29 cellular contexts compared by ENCODE assay signal in genomic region chr1:26361605-26362122, GRCh38. TPM values are rescaled to one million over a fixed set of nuclear protein-coding genes. Genes with fewer than 3 reads are reported as not detected.
DNase-seq lines count a peak whose midpoint lies in the region; ATAC-seq, FAIRE-seq and TF ChIP-seq lines count a peak whose summit lies in the region.
"Had no signal": no experiment of that assay in that cellular context is flagged by ENCODE, and none has a peak within 500 bp of the region (broad histone marks: within the 10 kb centered on the region; RNA-seq: fewer than 3 reads in every experiment).

No MANE protein-coding gene starts in this region.

- no peak overlapping the region for H4K91ac ChIP-seq in IMR-90 (ENCODE audit: insufficient read depth, low read depth, low read length)

- TF ChIP-seq RAD21 in IMR-90 (IDR thresholded peaks at IDR 0.05; ENCODE audit: low read length) (no peak), K562 (CRISPR knock-in tag; conservative IDR thresholded peaks at IDR 0.05 in 1 of 2, IDR thresholded peaks at IDR 0.05 in 1 of 2) (no peak)

- H3K27me3 ChIP-seq in CD8-positive, alpha-beta memory T cell (ENCODE audit: insufficient read depth, low read length, poor library complexity, severe bottlenecking) = peaks cover 14% of the 10 kb centered on the region
- peaks cover 72% of the 10 kb centered on the region for H3K27me3 ChIP-seq in IMR-90 (ENCODE audit: control insufficient read depth, insufficient read depth, low read length)
- H3K27me3 ChIP-seq in K562 (ENCODE audit: control insufficient read depth in 2 of 2, insufficient read depth in 2 of 2, low read length in 2 of 2) = no peaks in the 10 kb centered on the region; a peak in 1 of 5 replicates
- peaks cover 26 to 78% (median 60%) of the 10 kb centered on the region in 3 donors for H3K27me3 ChIP-seq in sigmoid colon

- TF ChIP-seq CTCF in IMR-90 (conservative IDR thresholded peaks at IDR 0.05; ENCODE audit: low read depth, low read length) = no peak
- TF ChIP-seq CTCF in K562 (IDR thresholded peaks at IDR 0.05 in 2 of 3, conservative IDR thresholded peaks at IDR 0.05 in 1 of 3; ENCODE audit: insufficient read depth in 2 of 3, low read depth in 1 of 3, low read length in 3 of 3) = no peak
- no peak for TF ChIP-seq CTCF in sigmoid colon (IDR thresholded peaks at IDR 0.05)
- no peak for TF ChIP-seq CTCF in endothelial cell (IDR thresholded peaks at IDR 0.05; ENCODE audit: unreplicated experiment)

- H3K18ac ChIP-seq in IMR-90 (ENCODE audit: low read depth, low read length) = no peak overlapping the region

- no peak overlapping the region for H4K8ac ChIP-seq in IMR-90 (ENCODE audit: low read depth in 2 of 2, low read length in 2 of 2)

- H3K4me2 ChIP-seq in IMR-90 (ENCODE audit: low read depth, low read length) = no peak overlapping the region
- H3K4me2 ChIP-seq in K562 (ENCODE audit: insufficient read depth, low read length) = no peak overlapping the region

- TF ChIP-seq POLR2A in IMR-90 (IDR thresholded peaks at IDR 0.05; ENCODE audit: low read depth, low read length) (no peak), K562 (conservative IDR thresholded peaks at IDR 0.05) (no peak), sigmoid colon (IDR thresholded peaks at IDR 0.05) (no peak)

- H3K14ac ChIP-seq in IMR-90 (replicated peaks; ENCODE audit: low read depth, low read length) = no peak overlapping the region

- H2BK15ac ChIP-seq in IMR-90 (ENCODE audit: low read depth, low read length) = no peak overlapping the region

- no peaks in the 10 kb centered on the region for H3K9me3 ChIP-seq in CD8-positive, alpha-beta memory T cell (ENCODE audit: low read length)
- H3K9me3 ChIP-seq in IMR-90 (ENCODE audit: control insufficient read depth, insufficient read depth, low read length) (no peaks in the 10 kb centered on the region), K562 (replicated peaks; ENCODE audit: control insufficient read depth, insufficient read depth, low read depth, low read length) (no peaks in the 10 kb centered on the region), sigmoid colon (no peaks in the 10 kb centered on the region)
- H3K9me3 ChIP-seq: esophagus squamous epithelium, gastrocnemius medialis, psoas muscle had no signal

- H2AK5ac ChIP-seq in IMR-90 (ENCODE audit: low read depth, low read length) = no peak overlapping the region

- H3K4me3 ChIP-seq in CD8-positive, alpha-beta memory T cell (ENCODE audit: low read length) = no peak overlapping the region
- no peak overlapping the region for H3K4me3 ChIP-seq in IMR-90 (ENCODE audit: insufficient read depth, low read depth, low read length)
- H3K4me3 ChIP-seq in K562 = no peak overlapping the region
- no peak overlapping the region for H3K4me3 ChIP-seq in sigmoid colon
- H3K4me3 ChIP-seq: esophagus squamous epithelium, gastrocnemius medialis, psoas muscle had no signal

- FAIRE-seq in K562 (lab: Jason Lieb, UNC) = no peak
- FAIRE-seq: TTC549 had no signal

- H3K4me1 Mint-ChIP-seq in CD8-positive, alpha-beta memory T cell = peaks cover 57 to 76% (median 62%) of the 10 kb centered on the region in 3 donors
- H3K4me1 Mint-ChIP-seq in endothelial cell (ENCODE audit: unreplicated experiment) = peaks cover 2% of the 10 kb centered on the region

- H4K5ac ChIP-seq in IMR-90 (ENCODE audit: low read depth, low read length) = no peak overlapping the region

- no peak overlapping the region for H3K4ac ChIP-seq in IMR-90 (ENCODE audit: low read depth, low read length)

- dilution Hi-C loops in IMR-90 (cut with HindIII; ENCODE audit: low sequenced_read_pairs, unreplicated experiment) = no loop called here

- H4K20me1 ChIP-seq in IMR-90 (ENCODE audit: insufficient read depth, low read length) (no peaks in the 10 kb centered on the region), K562 (replicated peaks; ENCODE audit: control insufficient read depth, insufficient read depth, low read length) (no peaks in the 10 kb centered on the region)

- WGBS in IMR-90 (ENCODE audit: extremely low coverage in 2 of 2, insufficient read length in 1 of 2), 2 experiments = 94% methylated on average over 7 of the region's 12 CpGs; no CpG with 5 or more reads in 1 of the 2 experiments
- WGBS in K562 (ENCODE audit: insufficient coverage, low coverage, missing lambda C conversion rate) = 65% methylated on average over 12 of the region's 12 CpGs
- WGBS in sigmoid colon, 2 donors = 82 to 92% methylated on average over 12 of the region's 12 CpGs

- no peak overlapping the region for H3K56ac ChIP-seq in IMR-90 (ENCODE audit: extremely low read depth, insufficient read depth, low read length)

- no peak overlapping the region for H3K27ac ChIP-seq in CD8-positive, alpha-beta memory T cell (ENCODE audit: low read depth, low read length)
- H3K27ac ChIP-seq in IMR-90 (ENCODE audit: insufficient read depth, low read length) = no peak overlapping the region
- no peak overlapping the region for H3K27ac ChIP-seq in K562 (ENCODE audit: extremely low read depth, low read depth, low read length)
- H3K27ac ChIP-seq in sigmoid colon = no peak overlapping the region
- H3K27ac ChIP-seq: esophagus squamous epithelium, gastrocnemius medialis, psoas muscle had no signal

- ATAC-seq in IMR-90 (ENCODE audit: low read depth) (no peak), K562 (no peak)
- ATAC-seq: activated T-cell treated with anti-CD3 and anti-CD28 coated beads, Interleukin-2, amount 50 U/mL, for 72 hours; gastrocnemius medialis; left ventricle myocardium superior; psoas muscle had no signal

- in situ Hi-C loops in IMR-90 (cut with MboI; ENCODE audit: low sequenced_read_pairs) (no loop called here), K562 (cut with MboI) (no loop called here)

- H3K36me3 ChIP-seq in CD8-positive, alpha-beta memory T cell (ENCODE audit: insufficient read depth, low read length) = no peaks in the 10 kb centered on the region
- H3K36me3 ChIP-seq in IMR-90 (ENCODE audit: control insufficient read depth, insufficient read depth, low read length) (no peaks in the 10 kb centered on the region), K562 (ENCODE audit: control insufficient read depth, insufficient read depth, low read length) (no peaks in the 10 kb centered on the region), sigmoid colon (no peaks in the 10 kb centered on the region)
- H3K36me3 ChIP-seq: esophagus squamous epithelium, gastrocnemius medialis had no signal

- H2AFZ ChIP-seq in IMR-90 (replicated peaks; ENCODE audit: low read length, poor library complexity) (peak overlapping the region; percentile 13), K562 (ENCODE audit: low read depth, low read length) (no peak overlapping the region)

- no peak overlapping the region for H2BK5ac ChIP-seq in IMR-90 (ENCODE audit: low read depth, low read length, poor library complexity, severe bottlenecking)

- no peak overlapping the region for H2BK120ac ChIP-seq in IMR-90 (ENCODE audit: low read depth, low read length)

- H2BK20ac ChIP-seq in IMR-90 (ENCODE audit: low read depth, low read length) = no peak overlapping the region

- H3K79me1 ChIP-seq in IMR-90 (ENCODE audit: low read depth in 1 of 2, low read length in 2 of 2) = no peaks in the 10 kb centered on the region

- H3K23ac ChIP-seq in IMR-90 (ENCODE audit: low read depth, low read length) = no peak overlapping the region

- H3K27ac Mint-ChIP-seq in CD8-positive, alpha-beta memory T cell = peak overlapping the region in 4 of 8 donors; percentile 24 to 76 (median 62)
- no peak overlapping the region for H3K27ac Mint-ChIP-seq in endothelial cell (ENCODE audit: unreplicated experiment)

- no peak for TF ChIP-seq EP300 in K562 (IDR thresholded peaks at IDR 0.05; ENCODE audit: low read length)
- TF ChIP-seq EP300 in sigmoid colon (IDR thresholded peaks at IDR 0.05) = no peak

- peaks cover 0 to 3% (median 2%) of the 10 kb centered on the region in 3 donors for H3K36me3 Mint-ChIP-seq in CD8-positive, alpha-beta memory T cell
- no peaks in the 10 kb centered on the region for H3K36me3 Mint-ChIP-seq in endothelial cell (ENCODE audit: low read depth, unreplicated experiment)
- H3K36me3 Mint-ChIP-seq: activated naive CD8-positive, alpha-beta T cell treated with anti-CD3 and anti-CD28 coated beads, Interleukin-2, amount 10 ng/mL, durations not matched to agents 7 days and 5 days had no signal

- intact Hi-C loops in IMR-90 (cut with micrococcal nuclease) = no loop called here
- intact Hi-C loops in K562 (cut with micrococcal nuclease) = loop anchor here (2.0 kb wide), 2 partner anchors 33 to 41 kb away; no protein-coding TSS in a partner anchor
- intact Hi-C loops in sigmoid colon (cut with DNase I) = no loop called here

- no peaks in the 10 kb centered on the region for H3K9me3 Mint-ChIP-seq in CD8-positive, alpha-beta memory T cell
- H3K9me3 Mint-ChIP-seq in endothelial cell (ENCODE audit: unreplicated experiment) = no peaks in the 10 kb centered on the region
- H3K9me3 Mint-ChIP-seq: activated naive CD8-positive, alpha-beta T cell treated with anti-CD3 and anti-CD28 coated beads, Interleukin-2, amount 10 ng/mL, durations not matched to agents 7 days and 5 days; activated T-cell treated with anti-CD3 and anti-CD28 coated beads, Interleukin-2, amount 50 U/mL, for 72 hours had no signal

- peak overlapping the region in 6 of 7 donors; percentile 0 to 69 (median 59) for H3K4me3 Mint-ChIP-seq in CD8-positive, alpha-beta memory T cell
- H3K4me3 Mint-ChIP-seq in endothelial cell (ENCODE audit: unreplicated experiment) = no peak overlapping the region

- POLR2A ChIA-PET in CD8-positive, alpha-beta memory T cell (lab: Charles Lee) = interaction anchor here (0.6 to 2.0 kb wide), 6 partner anchors 9 to 917 kb away, joined by 3 to 6 read pairs (median 3); partner anchors contain the start of gene SH3BGRL3
- POLR2A ChIA-PET in IMR-90 (lab: Charles Lee; ENCODE audit: unreplicated experiment) = no interaction called here
- POLR2A ChIA-PET in K562 (lab: Yijun Ruan, JAX) = interaction anchor here (0.7 to 1.7 kb wide), 8 partner anchors 13 to 616 kb away, joined by 3 to 9 read pairs (median 4); no protein-coding TSS in a partner anchor

- no peaks in the 10 kb centered on the region for H3K79me2 ChIP-seq in K562 (ENCODE audit: control insufficient read depth, insufficient read depth, low read length)

- H3K27me3 Mint-ChIP-seq in CD8-positive, alpha-beta memory T cell = peaks cover 11 to 25% of the 10 kb centered on the region in 2 donors
- H3K27me3 Mint-ChIP-seq in endothelial cell (ENCODE audit: unreplicated experiment) = peaks cover 11% of the 10 kb centered on the region

- no peak overlapping the region for H2AK9ac ChIP-seq in IMR-90 (replicated peaks; ENCODE audit: low read depth, low read length, poor library complexity)

- H3K9ac ChIP-seq in IMR-90 (ENCODE audit: low read depth, low read length) (no peak overlapping the region), K562 (ENCODE audit: insufficient read depth in 1 of 2, low read depth in 2 of 2, low read length in 2 of 2) (peak overlapping the region in 1 of 2 experiments; percentile 37; a peak in 2 of 4 replicates)

- CTCF ChIA-PET in CD8-positive, alpha-beta memory T cell (lab: Charles Lee) = interaction anchor here (0.7 to 8.1 kb wide), 11 partner anchors 15 to 86 kb away, joined by 3 to 144 read pairs (median 6); partner anchors contain the start of gene SH3BGRL3
- CTCF ChIA-PET in IMR-90 (lab: Yijun Ruan, JAX) (interaction anchor here (3.0 kb wide), 1 partner anchor 17 kb away, joined by 9 read pairs; no protein-coding TSS in a partner anchor), K562 (lab: Yijun Ruan, JAX; ENCODE audit: low intra/inter-chr PET ratio) (no interaction called here)

- BruUV-seq in IMR-90 (replicated peaks; lab: Mats Ljungman, UMichigan) = no TSS peak
- no TSS peak for BruUV-seq in K562 (replicated peaks; lab: Mats Ljungman, UMichigan)

- DNase-seq in CD8-positive, alpha-beta memory T cell = no peak
- DNase-seq in IMR-90 (no peak), K562 (ENCODE audit: extremely low read depth in 1 of 4, low spot score in 3 of 4) (no peak), sigmoid colon (peak; percentile 56), NCI-H2171 (lab: John Stamatoyannopoulos, UW) (no peak), endothelial cell (ENCODE audit: low spot score) (no peak), NCI-H1436 (lab: John Stamatoyannopoulos, UW) (no peak)
- DNase-seq: activated CD4-positive, alpha-beta T cell treated with anti-CD3 and anti-CD28 coated beads for 4 hours; activated naive CD8-positive, alpha-beta T cell treated with anti-CD3 and anti-CD28 coated beads, Interleukin-2, amount 10 ng/mL, durations not matched to agents 7 days and 5 days; activated T-cell treated with anti-CD3 and anti-CD28 coated beads, Interleukin-2, amount 50 U/mL, for 72 hours; AML-193; effector CD8-positive, alpha-beta T cell; esophagus squamous epithelium; gastrocnemius medialis; HCEC 1CT; hypothalamus; Kasumi-1; left ventricle myocardium superior; NCI-H1092; NCI-H1930; NCI-H226; NCI-H774; SW 1271 had no signal

- H3K9me1 ChIP-seq in IMR-90 (ENCODE audit: insufficient read depth, low read length) (no peaks in the 10 kb centered on the region), K562 (ENCODE audit: control insufficient read depth, insufficient read depth, low read length) (no peaks in the 10 kb centered on the region)

- peaks cover 43% of the 10 kb centered on the region for H3K4me1 ChIP-seq in CD8-positive, alpha-beta memory T cell (ENCODE audit: insufficient read depth, low read length)
- no peaks in the 10 kb centered on the region; the same call in 1 of the 2 replicates for H3K4me1 ChIP-seq in IMR-90 (ENCODE audit: control insufficient read depth, insufficient read depth, low read length)
- peaks cover 6 to 40% of the 10 kb centered on the region in 2 experiments; a peak in 4 of 5 replicates for H3K4me1 ChIP-seq in K562 (replicated peaks in 1 of 2; ENCODE audit: control insufficient read depth in 2 of 2, insufficient read depth in 2 of 2, low read length in 2 of 2)
- H3K4me1 ChIP-seq in sigmoid colon = peaks cover 0 to 12% (median 12%) of the 10 kb centered on the region in 4 donors
- H3K4me1 ChIP-seq: psoas muscle had no signal

RNA-seq across cellular contexts. Expression of gene CRYBG2, which starts 7.7 kb away (rescaled TPM):
- total RNA-seq in CD8-positive, alpha-beta memory T cell = 1 to 10 TPM in 1 of 2 experiments, under 1 TPM in 1; 0.85 to 1.3 TPM
- polyA plus RNA-seq in CD8-positive, alpha-beta memory T cell = 1.9 TPM
- total RNA-seq in IMR-90 (2012; rRNA removed) (not detected in 2 replicates), K562 (2014; rRNA removed) (7.5 and 12.6 TPM in 2 replicates), K562 (2014; rRNA removed; fragmentation: Illumina TruSeq; extraction: Trizol) (1.3 and 2.1 TPM in 2 replicates), K562 (2015; rRNA removed; fragmentation: Illumina TruSeq; extraction: Trizol) (1.9 and 2.5 TPM in 2 replicates), K562 (2021) (8.5 and 8.8 TPM in 2 replicates), sigmoid colon (1 to 10 TPM in 1 of 4 donors, under 1 TPM in 1, not detected in 2; 0.55 to 1.8 TPM), endothelial cell (ENCODE audit: unreplicated experiment) (1.4 TPM)
- polyA plus RNA-seq in IMR-90 (2012; rRNA removed) (not detected in 2 replicates), K562 (2011; rRNA removed) (3.3 and 3.8 TPM in 2 replicates), K562 (2014; fragmentation: Illumina TruSeq; extraction: Trizol) (3.7 and 5.1 TPM in 2 replicates), K562 (2014; fragmentation: Nextera tagmentation; extraction: Ambion mirVana) (1 to 10 TPM in 1 of 2 experiments, under 1 TPM in 1; 0.39 to 2.4 TPM), K562 (2014; rRNA removed) (3.1 and 8.1 TPM in 2 replicates), sigmoid colon (10 to 100 TPM; 13.8 to 21.0 (median 19.9) TPM)
- 0.01 and 0.05 TPM in 2 replicates for polyA plus RNA-seq in IMR-90 (2012; cell fraction: cytosol; rRNA removed)
- 0.31 and 0.32 TPM in 2 replicates for polyA plus RNA-seq in IMR-90 (2012; cell fraction: nucleus; rRNA removed; ENCODE audit: low replicate concordance)
- total RNA-seq in K562 (2011; cell fraction: chromatin; rRNA removed; ENCODE audit: low replicate concordance) = 7.8 and 10.7 TPM in 2 replicates
- 10.0 and 10.2 TPM in 2 replicates for total RNA-seq in K562 (2011; cell fraction: nucleolus; rRNA removed)
- total RNA-seq in K562 (2011; cell fraction: nucleoplasm; rRNA removed) = 5.7 and 6.5 TPM in 2 replicates
- 4.8 and 8.5 TPM in 2 replicates for polyA plus RNA-seq in K562 (2011; cell fraction: cytosol; rRNA removed)
- 6.5 and 9.6 TPM in 2 replicates for polyA plus RNA-seq in K562 (2011; cell fraction: nucleus; rRNA removed)
- polyA plus RNA-seq in K562 (2012) = 4.3 and 24.3 TPM in 2 replicates
- polyA minus RNA-seq in K562 (2011; rRNA and poly(A)+ RNA removed) = 1.6 and 1.9 TPM in 2 replicates
- 5.9 and 7.5 TPM in 2 replicates for polyA minus RNA-seq in K562 (2011; cell fraction: cytosol; rRNA and poly(A)+ RNA removed)
- polyA minus RNA-seq in K562 (2011; cell fraction: nucleus; rRNA and poly(A)+ RNA removed) = 2.6 and 4.4 TPM in 2 replicates
- total RNA-seq: gastrocnemius medialis, left ventricle myocardium superior, skeletal muscle tissue had no signal

RNA-seq across cellular contexts. Expression of gene ZNF683, which starts 10.9 kb away (rescaled TPM):
- total RNA-seq in CD8-positive, alpha-beta memory T cell = 1 to 10 TPM; 2.4 to 2.7 TPM
- polyA plus RNA-seq in CD8-positive, alpha-beta memory T cell = 205 TPM
- total RNA-seq in IMR-90 (2012; rRNA removed) = not detected in 2 replicates
- not detected in 2 replicates for polyA plus RNA-seq in IMR-90 (2012; rRNA removed)
- polyA plus RNA-seq in IMR-90 (2012; cell fraction: cytosol; rRNA removed) = not detected in 2 replicates
- polyA plus RNA-seq in IMR-90 (2012; cell fraction: nucleus; rRNA removed; ENCODE audit: low replicate concordance) = not detected in 2 replicates
- not detected in 2 replicates for total RNA-seq in K562 (2011; cell fraction: chromatin; rRNA removed; ENCODE audit: low replicate concordance)
- total RNA-seq in K562 (2011; cell fraction: nucleolus; rRNA removed) = not detected in 2 replicates
- total RNA-seq in K562 (2011; cell fraction: nucleoplasm; rRNA removed) = not detected in 2 replicates
- total RNA-seq in K562 (2014; rRNA removed) = not detected in 2 replicates
- not detected in 2 replicates for total RNA-seq in K562 (2014; rRNA removed; fragmentation: Illumina TruSeq; extraction: Trizol)
- not detected in 2 replicates for total RNA-seq in K562 (2015; rRNA removed; fragmentation: Illumina TruSeq; extraction: Trizol)
- total RNA-seq in K562 (2021) = not detected in 2 replicates
- polyA plus RNA-seq in K562 (2011; rRNA removed) = not detected in 2 replicates
- not detected in 2 replicates for polyA plus RNA-seq in K562 (2011; cell fraction: cytosol; rRNA removed)
- polyA plus RNA-seq in K562 (2011; cell fraction: nucleus; rRNA removed) = not detected in 2 replicates
- not detected in 2 replicates for polyA plus RNA-seq in K562 (2012)
- polyA plus RNA-seq in K562 (2014; fragmentation: Illumina TruSeq; extraction: Trizol) = not detected in 2 replicates
- polyA plus RNA-seq in K562 (2014; fragmentation: Nextera tagmentation; extraction: Ambion mirVana) = not detected
- polyA plus RNA-seq in K562 (2014; rRNA removed) = not detected in 2 replicates
- not detected in 2 replicates for polyA minus RNA-seq in K562 (2011; rRNA and poly(A)+ RNA removed)
- polyA minus RNA-seq in K562 (2011; cell fraction: cytosol; rRNA and poly(A)+ RNA removed) = not detected in 2 replicates
- not detected in 2 replicates for polyA minus RNA-seq in K562 (2011; cell fraction: nucleus; rRNA and poly(A)+ RNA removed)
- total RNA-seq in sigmoid colon = not detected
- polyA plus RNA-seq in sigmoid colon = under 1 TPM in 1 of 3 donors, not detected in 2; 0.52 TPM
- total RNA-seq in endothelial cell (ENCODE audit: unreplicated experiment) = not detected
- total RNA-seq: cerebellum, gastrocnemius medialis, left ventricle myocardium superior, OCI-LY7, psoas muscle, skeletal muscle tissue, temporal lobe had no signal

RNA-seq across cellular contexts. Expression of gene CD52, which starts 43.9 kb away (rescaled TPM):
- total RNA-seq in CD8-positive, alpha-beta memory T cell = 100 to 1,000 TPM; 355 to 388 TPM
- polyA plus RNA-seq in CD8-positive, alpha-beta memory T cell = 7,622 TPM
- not detected in 2 replicates for total RNA-seq in IMR-90 (2012; rRNA removed)
- polyA plus RNA-seq in IMR-90 (2012; rRNA removed) = 1.3 and 1.6 TPM in 2 replicates
- 0.30 TPM in 1 of 2 replicates, not detected in the other for polyA plus RNA-seq in IMR-90 (2012; cell fraction: cytosol; rRNA removed)
- polyA plus RNA-seq in IMR-90 (2012; cell fraction: nucleus; rRNA removed; ENCODE audit: low replicate concordance) = 0.36 TPM in 1 of 2 replicates, not detected in the other
- total RNA-seq in K562 (2011; cell fraction: chromatin; rRNA removed; ENCODE audit: low replicate concordance) = 26.7 and 65.5 TPM in 2 replicates
- 72.0 and 78.5 TPM in 2 replicates for total RNA-seq in K562 (2011; cell fraction: nucleolus; rRNA removed)
- total RNA-seq in K562 (2011; cell fraction: nucleoplasm; rRNA removed) = 50.2 and 55.9 TPM in 2 replicates
- 34.9 and 43.3 TPM in 2 replicates for total RNA-seq in K562 (2014; rRNA removed)
- 127 TPM in 2 replicates for total RNA-seq in K562 (2014; rRNA removed; fragmentation: Illumina TruSeq; extraction: Trizol)
- total RNA-seq in K562 (2015; rRNA removed; fragmentation: Illumina TruSeq; extraction: Trizol) = 182 and 185 TPM in 2 replicates
- total RNA-seq in K562 (2021) = 70.9 and 90.7 TPM in 2 replicates
- polyA plus RNA-seq in K562 (2011; rRNA removed) = 312 and 418 TPM in 2 replicates
- 457 and 520 TPM in 2 replicates for polyA plus RNA-seq in K562 (2011; cell fraction: cytosol; rRNA removed)
- polyA plus RNA-seq in K562 (2011; cell fraction: nucleus; rRNA removed) = 77.7 and 147 TPM in 2 replicates
- 170 and 195 TPM in 2 replicates for polyA plus RNA-seq in K562 (2012)
- 147 and 173 TPM in 2 replicates for polyA plus RNA-seq in K562 (2014; fragmentation: Illumina TruSeq; extraction: Trizol)
- polyA plus RNA-seq in K562 (2014; fragmentation: Nextera tagmentation; extraction: Ambion mirVana) = 100 to 1,000 TPM; 355 to 488 TPM
- 152 and 198 TPM in 2 replicates for polyA plus RNA-seq in K562 (2014; rRNA removed)
- polyA minus RNA-seq in K562 (2011; rRNA and poly(A)+ RNA removed) = 56.1 and 74.7 TPM in 2 replicates
- 28.1 and 33.6 TPM in 2 replicates for polyA minus RNA-seq in K562 (2011; cell fraction: cytosol; rRNA and poly(A)+ RNA removed)
- polyA minus RNA-seq in K562 (2011; cell fraction: nucleus; rRNA and poly(A)+ RNA removed) = 6.9 and 14.1 TPM in 2 replicates
- 1 to 10 TPM in 2 of 4 donors, not detected in 2; 1.6 to 5.7 TPM for total RNA-seq in sigmoid colon
- 100 to 1,000 TPM in 1 of 3 donors, 10 to 100 TPM in 2; 19.8 to 556 (median 41.4) TPM for polyA plus RNA-seq in sigmoid colon
- total RNA-seq in endothelial cell (ENCODE audit: unreplicated experiment) = 21.8 TPM
- total RNA-seq: cerebellum, skeletal muscle tissue, temporal lobe had no signal

RNA-seq across cellular contexts. Expression of gene LIN28A, which starts 49.0 kb away (rescaled TPM):
- total RNA-seq in CD8-positive, alpha-beta memory T cell = not detected
- not detected for polyA plus RNA-seq in CD8-positive, alpha-beta memory T cell
- not detected in 2 replicates for total RNA-seq in IMR-90 (2012; rRNA removed)
- not detected in 2 replicates for polyA plus RNA-seq in IMR-90 (2012; rRNA removed)
- polyA plus RNA-seq in IMR-90 (2012; cell fraction: cytosol; rRNA removed) = not detected in 2 replicates
- polyA plus RNA-seq in IMR-90 (2012; cell fraction: nucleus; rRNA removed; ENCODE audit: low replicate concordance) = not detected in 2 replicates
- total RNA-seq in K562 (2011; cell fraction: chromatin; rRNA removed; ENCODE audit: low replicate concordance) = 0.51 and 0.97 TPM in 2 replicates
- 0.53 and 0.67 TPM in 2 replicates for total RNA-seq in K562 (2011; cell fraction: nucleolus; rRNA removed)
- 0.81 and 1.5 TPM in 2 replicates for total RNA-seq in K562 (2011; cell fraction: nucleoplasm; rRNA removed)
- 3.1 and 3.8 TPM in 2 replicates for total RNA-seq in K562 (2014; rRNA removed)
- 4.3 and 4.5 TPM in 2 replicates for total RNA-seq in K562 (2014; rRNA removed; fragmentation: Illumina TruSeq; extraction: Trizol)
- 4.5 and 5.4 TPM in 2 replicates for total RNA-seq in K562 (2015; rRNA removed; fragmentation: Illumina TruSeq; extraction: Trizol)
- total RNA-seq in K562 (2021) = 5.1 TPM in 2 replicates
- 0.26 and 5.2 TPM in 2 replicates for polyA plus RNA-seq in K562 (2011; rRNA removed)
- polyA plus RNA-seq in K562 (2011; cell fraction: cytosol; rRNA removed) = 0.25 and 1.9 TPM in 2 replicates
- 0.15 and 1.7 TPM in 2 replicates for polyA plus RNA-seq in K562 (2011; cell fraction: nucleus; rRNA removed)
- 0.24 and 1.0 TPM in 2 replicates for polyA plus RNA-seq in K562 (2012)
- 3.5 and 3.9 TPM in 2 replicates for polyA plus RNA-seq in K562 (2014; fragmentation: Illumina TruSeq; extraction: Trizol)
- 1 to 10 TPM in 1 of 2 experiments, under 1 TPM in 1; 0.80 to 1.0 TPM for polyA plus RNA-seq in K562 (2014; fragmentation: Nextera tagmentation; extraction: Ambion mirVana)
- 2.4 and 3.2 TPM in 2 replicates for polyA plus RNA-seq in K562 (2014; rRNA removed)
- polyA minus RNA-seq in K562 (2011; rRNA and poly(A)+ RNA removed) = 0.69 and 13.6 TPM in 2 replicates
- polyA minus RNA-seq in K562 (2011; cell fraction: cytosol; rRNA and poly(A)+ RNA removed) = 0.36 and 6.4 TPM in 2 replicates
- polyA minus RNA-seq in K562 (2011; cell fraction: nucleus; rRNA and poly(A)+ RNA removed) = 0.11 and 0.81 TPM in 2 replicates
- not detected for total RNA-seq in sigmoid colon
- polyA plus RNA-seq in sigmoid colon = not detected
- total RNA-seq in endothelial cell (ENCODE audit: unreplicated experiment) = 107 TPM
- total RNA-seq: activated naive CD8-positive, alpha-beta T cell treated with anti-CD3 and anti-CD28 coated beads, Interleukin-2, amount 10 ng/mL, durations not matched to agents 7 days and 5 days; activated T-cell treated with anti-CD3 and anti-CD28 coated beads, Interleukin-2, amount 50 U/mL, for 72 hours; cerebellum; esophagus squamous epithelium; gastrocnemius medialis; left ventricle myocardium superior; OCI-LY7; psoas muscle; skeletal muscle tissue; temporal lobe had no signal
- polyA plus RNA-seq: psoas muscle had no signal

RNA-seq across cellular contexts. Expression of gene UBXN11, which starts 55.2 kb away (rescaled TPM):
- 10 to 100 TPM; 35.2 to 35.8 TPM for total RNA-seq in CD8-positive, alpha-beta memory T cell
- 14.3 TPM for polyA plus RNA-seq in CD8-positive, alpha-beta memory T cell
- total RNA-seq in IMR-90 (2012; rRNA removed) (3.6 and 5.2 TPM in 2 replicates), K562 (2014; rRNA removed) (11.3 and 11.5 TPM in 2 replicates), K562 (2014; rRNA removed; fragmentation: Illumina TruSeq; extraction: Trizol) (2.6 and 4.0 TPM in 2 replicates), K562 (2015; rRNA removed; fragmentation: Illumina TruSeq; extraction: Trizol) (8.1 and 8.2 TPM in 2 replicates), K562 (2021) (20.2 and 24.9 TPM in 2 replicates), sigmoid colon (10 to 100 TPM in 3 of 4 donors, 1 to 10 TPM in 1; 9.8 to 17.7 (median 13.1) TPM), endothelial cell (ENCODE audit: unreplicated experiment) (16.0 TPM)
- polyA plus RNA-seq in IMR-90 (2012; rRNA removed) (17.0 and 18.4 TPM in 2 replicates), K562 (2011; rRNA removed) (17.5 and 20.9 TPM in 2 replicates), K562 (2014; fragmentation: Illumina TruSeq; extraction: Trizol) (12.3 and 14.7 TPM in 2 replicates), K562 (2014; fragmentation: Nextera tagmentation; extraction: Ambion mirVana) (1 to 10 TPM in 1 of 2 experiments, under 1 TPM in 1; 0.48 to 2.1 TPM), K562 (2014; rRNA removed) (30.6 and 34.3 TPM in 2 replicates), sigmoid colon (10 to 100 TPM in 1 of 3 donors, 1 to 10 TPM in 2; 3.0 to 22.7 (median 4.2) TPM)
- polyA plus RNA-seq in IMR-90 (2012; cell fraction: cytosol; rRNA removed) = 10.1 and 13.9 TPM in 2 replicates
- polyA plus RNA-seq in IMR-90 (2012; cell fraction: nucleus; rRNA removed; ENCODE audit: low replicate concordance) = 151 and 169 TPM in 2 replicates
- 26.5 and 67.3 TPM in 2 replicates for total RNA-seq in K562 (2011; cell fraction: chromatin; rRNA removed; ENCODE audit: low replicate concordance)
- total RNA-seq in K562 (2011; cell fraction: nucleolus; rRNA removed) = 42.6 and 44.4 TPM in 2 replicates
- total RNA-seq in K562 (2011; cell fraction: nucleoplasm; rRNA removed) = 37.0 and 39.5 TPM in 2 replicates
- 20.1 and 26.4 TPM in 2 replicates for polyA plus RNA-seq in K562 (2011; cell fraction: cytosol; rRNA removed)
- polyA plus RNA-seq in K562 (2011; cell fraction: nucleus; rRNA removed) = 134 and 188 TPM in 2 replicates
- polyA plus RNA-seq in K562 (2012) = 23.4 and 28.6 TPM in 2 replicates
- 9.3 and 10.4 TPM in 2 replicates for polyA minus RNA-seq in K562 (2011; rRNA and poly(A)+ RNA removed)
- 7.9 and 8.8 TPM in 2 replicates for polyA minus RNA-seq in K562 (2011; cell fraction: cytosol; rRNA and poly(A)+ RNA removed)
- 26.3 and 27.6 TPM in 2 replicates for polyA minus RNA-seq in K562 (2011; cell fraction: nucleus; rRNA and poly(A)+ RNA removed)
